2 cellular contexts compared by ENCODE assay signal in genomic region chr16:71767060-71767900, GRCh38.
TF ChIP-seq lines count a peak whose summit lies in the region.

No MANE protein-coding gene starts in this region.

TF ChIP-seq in SK-N-SH, 30 proteins besides CTCF, POLR2A, EP300 and RAD21 (continued from another document):
- TF ChIP-seq ZBTB33 (IDR thresholded peaks at IDR 0.05; ENCODE audit: borderline replicate concordance, low read depth) (no peak), RCOR1 (IDR thresholded peaks at IDR 0.05; ENCODE audit: low read length) (no peak), RXRA (IDR thresholded peaks at IDR 0.05; ENCODE audit: borderline replicate concordance, low read depth) (no peak), SIN3A (IDR thresholded peaks at IDR 0.05; ENCODE audit: borderline replicate concordance, low read depth, low read length) (no peak), TEAD4 (IDR thresholded peaks at IDR 0.05; ENCODE audit: borderline replicate concordance, insufficient read depth) (no peak), REST (IDR thresholded peaks at IDR 0.05; ENCODE audit: low read depth, low read length) (no peak), GATA2 (CRISPR knock-in tag; IDR thresholded peaks at IDR 0.05) (no peak), YY1 (IDR thresholded peaks at IDR 0.05; ENCODE audit: low read depth) (no peak), CHD2 (IDR thresholded peaks at IDR 0.05; ENCODE audit: low read length, partially characterized antibody) (no peak), JUND (IDR thresholded peaks at IDR 0.05) (no peak)

TF ChIP-seq in SK-N-SH treated with all-trans-retinoic acid at 6 μM for 48 hours, 23 proteins besides CTCF, POLR2A, EP300 and RAD21 (continued from another document):
- TF ChIP-seq ESRRG (CRISPR knock-in tag; IDR thresholded peaks at IDR 0.05) (no peak), ZNF70 (CRISPR knock-in tag; IDR thresholded peaks at IDR 0.05) (no peak), ZNF565 (CRISPR knock-in tag; conservative IDR thresholded peaks at IDR 0.05; ENCODE audit: low read depth) (no peak), CSRNP3 (CRISPR knock-in tag; IDR thresholded peaks at IDR 0.05) (no peak), TCF4 (CRISPR knock-in tag; IDR thresholded peaks at IDR 0.05; ENCODE audit: borderline replicate concordance) (no peak), PPARA (CRISPR knock-in tag; IDR thresholded peaks at IDR 0.05; ENCODE audit: borderline replicate concordance) (no peak), ZC3H10 (CRISPR knock-in tag; IDR thresholded peaks at IDR 0.05) (no peak), BACH2 (CRISPR knock-in tag; IDR thresholded peaks at IDR 0.05; ENCODE audit: borderline replicate concordance) (no peak), RARB (CRISPR knock-in tag; IDR thresholded peaks at IDR 0.05) (no peak), OSR1 (CRISPR knock-in tag; IDR thresholded peaks at IDR 0.05) (no peak), GLIS3 (CRISPR knock-in tag; IDR thresholded peaks at IDR 0.05) (no peak), ZFP30 (CRISPR knock-in tag; IDR thresholded peaks at IDR 0.05) (no peak), ZFP3 (CRISPR knock-in tag; IDR thresholded peaks at IDR 0.05) (no peak)
